In genomic region chr15:33089878-33090757, GRCh38 we compare ENCODE assay signal across 9 cellular contexts.
A peak's percentile ranks its signal among the peaks of the same experiment; 100 is the strongest.
DNase-seq lines count a peak whose midpoint lies in the region; ATAC-seq, FAIRE-seq and TF ChIP-seq lines count a peak whose summit lies in the region.
"Had no signal": no experiment of that assay in that cellular context is flagged by ENCODE, and none has a peak within 500 bp of the region (broad histone marks: within the 10 kb centered on the region; RNA-seq: fewer than 3 reads in every experiment).

No MANE protein-coding gene starts in this region.

- intact Hi-C loops in right lobe of liver (cut with DNase I) = no loop called here
- intact Hi-C loops in HepG2 (cut with micrococcal nuclease; ENCODE audit: unreplicated experiment) = loop anchor here (5.0 to 10.0 kb wide), 2 partner anchors 612 to 1635 kb away; no protein-coding TSS in a partner anchor
- intact Hi-C loops in upper lobe of right lung (cut with DNase I) = no loop called here

- no peak for TF ChIP-seq POLR2A in right lobe of liver (IDR thresholded peaks at IDR 0.05)
- no peak for TF ChIP-seq POLR2A in HepG2 (IDR thresholded peaks at IDR 0.05; ENCODE audit: insufficient read depth in 1 of 2, low read depth in 2 of 2, low read length in 2 of 2)

- CTCF ChIA-PET in HepG2 (lab: Yijun Ruan, JAX; ENCODE audit: low intra/inter-chr PET ratio, low total read pairs) = no interaction called here

- no peak overlapping the region for H3K9ac ChIP-seq in HepG2 (ENCODE audit: insufficient read depth, low read depth, low read length)
- H3K9ac ChIP-seq: BLaER1 treated with 17β-estradiol and CSF1 and Interleukin-3, amounts not matched to agents 10 nM and 100 nM had no signal

- WGBS in right lobe of liver (ENCODE audit: insufficient coverage, low coverage, low lambda C conversion rate, missing lambda C conversion rate) = 46% methylated on average over 5 of the region's 5 CpGs
- 5% methylated on average over 5 of the region's 5 CpGs for WGBS in HepG2 (ENCODE audit: low lambda C conversion rate)

- H3K4me3 ChIP-seq in right lobe of liver (no peak overlapping the region), HepG2 (replicated peaks in 1 of 3; ENCODE audit: insufficient read depth in 1 of 3, low read depth in 2 of 3, low read length in 3 of 3) (no peak overlapping the region), upper lobe of right lung (no peak overlapping the region)
- H3K4me3 ChIP-seq: BLaER1 treated with 17β-estradiol and CSF1 and Interleukin-3, amounts not matched to agents 10 nM and 100 nM had no signal

- TF ChIP-seq RAD21 in HepG2 (CRISPR knock-in tag; IDR thresholded peaks at IDR 0.05) = no peak

- no peak overlapping the region for H3K27ac ChIP-seq in right lobe of liver
- H3K27ac ChIP-seq in HepG2 (ENCODE audit: extremely low read length, insufficient read depth, low read length) = no peak overlapping the region
- no peak overlapping the region for H3K27ac ChIP-seq in upper lobe of right lung
- H3K27ac ChIP-seq: BLaER1 treated with 17β-estradiol and CSF1 and Interleukin-3, amounts not matched to agents 10 nM and 100 nM had no signal

- no peak overlapping the region for H3K4me2 ChIP-seq in HepG2 (ENCODE audit: low read depth, low read length)

- H4K20me1 ChIP-seq in HepG2 (ENCODE audit: insufficient read depth, low read length) = no peaks in the 10 kb centered on the region

- H3K36me3 ChIP-seq in right lobe of liver = no peaks in the 10 kb centered on the region
- H3K36me3 ChIP-seq in HepG2 (replicated peaks in 1 of 2; ENCODE audit: control insufficient read depth in 1 of 2, insufficient read depth in 2 of 2, low read length in 2 of 2) = no peaks in the 10 kb centered on the region
- no peaks in the 10 kb centered on the region for H3K36me3 ChIP-seq in upper lobe of right lung

- in situ Hi-C loops in HepG2 (cut with HindIII; ENCODE audit: extremely low pct_ligation_motif_present, low pct_unique_long_range_greater_than_20kb) = no loop called here

- H3K27me3 ChIP-seq in right lobe of liver = no peaks in the 10 kb centered on the region
- H3K27me3 ChIP-seq in HepG2 (ENCODE audit: control insufficient read depth in 1 of 2, insufficient read depth in 2 of 2, low read length in 2 of 2) = no peaks in the 10 kb centered on the region; a peak in 2 of 5 replicates
- no peaks in the 10 kb centered on the region for H3K27me3 ChIP-seq in upper lobe of right lung
- H3K27me3 ChIP-seq: BLaER1 treated with 17β-estradiol and CSF1 and Interleukin-3, amounts not matched to agents 10 nM and 100 nM had no signal

- no TSS peak for BruUV-seq in HepG2 (replicated peaks; lab: Mats Ljungman, UMichigan)

- TF ChIP-seq EP300 in HepG2 (IDR thresholded peaks at IDR 0.05; ENCODE audit: low read depth in 2 of 2, low read length in 2 of 2) = no peak
- no peak for TF ChIP-seq EP300 in HepG2 (CRISPR knock-in tag; IDR thresholded peaks at IDR 0.05; ENCODE audit: borderline replicate concordance)

- FAIRE-seq in HepG2 (lab: Jason Lieb, UNC) = no peak

- TF ChIP-seq CTCF in right lobe of liver (IDR thresholded peaks at IDR 0.05) = no peak
- TF ChIP-seq CTCF in HepG2 (CRISPR knock-in tag; IDR thresholded peaks at IDR 0.05) = no peak
- TF ChIP-seq CTCF in upper lobe of right lung (IDR thresholded peaks at IDR 0.05) = no peak

- no peaks in the 10 kb centered on the region for H3K4me1 ChIP-seq in right lobe of liver
- no peaks in the 10 kb centered on the region for H3K4me1 ChIP-seq in HepG2 (ENCODE audit: insufficient read depth, low read length)
- no peaks in the 10 kb centered on the region for H3K4me1 ChIP-seq in upper lobe of right lung

- H3K79me2 ChIP-seq in HepG2 (ENCODE audit: insufficient read depth, low read length) = no peaks in the 10 kb centered on the region

- H3K9me3 ChIP-seq in right lobe of liver (no peaks in the 10 kb centered on the region), HepG2 (ENCODE audit: low read length) (no peaks in the 10 kb centered on the region), upper lobe of right lung (no peaks in the 10 kb centered on the region)
- H3K9me3 ChIP-seq: BLaER1 treated with 17β-estradiol and CSF1 and Interleukin-3, amounts not matched to agents 10 nM and 100 nM had no signal

- POLR2A ChIA-PET in HepG2 (lab: Yijun Ruan, JAX) = no interaction called here

- ATAC-seq in right lobe of liver (peak in 3 of 4 donors; percentile 22 to 33 (median 29)), HepG2 (no peak), esophagus mucosa (peak; percentile 95), upper lobe of right lung (peak; percentile 82), HG03135 (IDR thresholded peaks at IDR 0.05; ENCODE audit: unreplicated experiment) (no peak)

- DNase-seq in right lobe of liver (no peak), HepG2 (ENCODE audit: low spot score) (no peak), NCI-H69 (lab: John Stamatoyannopoulos, UW) (peak; percentile 76), upper lobe of right lung (no peak), SIG-M5 treated with dmso at 0.1 percent for 504 hours (lab: John Stamatoyannopoulos, UW; ENCODE audit: unreplicated experiment) (no peak)
- no peak for DNase-seq in stimulated activated CD8-positive, alpha-beta memory T cell treated with anti-CD3 and anti-CD28 coated beads, Interleukin-4, amount 100 ng/mL, for 48 hours

- H2AFZ ChIP-seq in HepG2 (ENCODE audit: low read length) = no peak overlapping the region

TF ChIP-seq in HepG2, 621 proteins besides CTCF, POLR2A, EP300 and RAD21:
- TF ChIP-seq ZNF615 (CRISPR knock-in tag; IDR thresholded peaks at IDR 0.05; ENCODE audit: borderline replicate concordance) (no peak), GABPA (IDR thresholded peaks at IDR 0.05; ENCODE audit: low read depth, low read length) (no peak), GABPA (CRISPR knock-in tag; IDR thresholded peaks at IDR 0.05; ENCODE audit: low read depth) (no peak), MAF1 (CRISPR knock-in tag; IDR thresholded peaks at IDR 0.05; ENCODE audit: borderline replicate concordance) (no peak), FUBP1 (CRISPR knock-in tag; IDR thresholded peaks at IDR 0.05; ENCODE audit: borderline replicate concordance) (no peak), ZNF816 (CRISPR knock-in tag; IDR thresholded peaks at IDR 0.05; ENCODE audit: borderline replicate concordance) (no peak)

Comparison
In these comparisons a context has a peak if more than half of its experiments do, and no peak if none do; other contexts are left out.
1. ATAC-seq: peak in right lobe of liver (3 of 4), esophagus mucosa (single experiment) and upper lobe of right lung (single experiment); none in HepG2 (single experiment) and HG03135 (single experiment).